Comparison of ENCODE assay signal across 13 cellular contexts in genomic region chr12:127126260-127126628, GRCh38.
DNase-seq lines count a peak whose midpoint lies in the region; ATAC-seq and TF ChIP-seq lines count a peak whose summit lies in the region.
"Had no signal": no experiment of that assay in that cellular context is flagged by ENCODE, and none has a peak within 500 bp of the region (broad histone marks: within the 10 kb centered on the region; RNA-seq: fewer than 3 reads in every experiment).

No MANE protein-coding gene starts in this region.

- no TSS peak for BruUV-seq in Calu3 (replicated peaks; lab: Mats Ljungman, UMichigan)

- H3K9me3 Mint-ChIP-seq in Calu3 (ENCODE audit: low read depth, unreplicated experiment) = no peaks in the 10 kb centered on the region

- H3K27ac ChIP-seq in epithelial cell of prostate = peak overlapping the region; percentile 98

- DNase-seq in Calu3 = no peak
- DNase-seq in epithelial cell of prostate (ENCODE audit: low read depth, low spot score) = no peak
- no peak for DNase-seq in anterior cingulate cortex (lab: John Stamatoyannopoulos, UW)
- DNase-seq in effector CD4-positive, alpha-beta T cell = no peak
- no peak for DNase-seq in SHP77 (lab: John Stamatoyannopoulos, UW)
- DNase-seq: activated CD4-positive, alpha-beta T cell treated with anti-CD3 and anti-CD28 coated beads for 1 hour; DND-41; head of caudate nucleus; naive B cell; NCI-H2171 had no signal

- intact Hi-C loops in Calu3 (cut with micrococcal nuclease; ENCODE audit: unreplicated experiment) = no loop called here

- peak overlapping the region; percentile 12 for H3K27ac Mint-ChIP-seq in Calu3 (ENCODE audit: unreplicated experiment)
- H3K27ac Mint-ChIP-seq: naive B cell had no signal

- H3K27me3 Mint-ChIP-seq in Calu3 (ENCODE audit: unreplicated experiment) = no peaks in the 10 kb centered on the region
- H3K27me3 Mint-ChIP-seq: naive B cell had no signal

- ATAC-seq in GM21360 (IDR thresholded peaks at IDR 0.05; ENCODE audit: unreplicated experiment) = peak; percentile 4
- peak; percentile 12 for ATAC-seq in HG03097 (IDR thresholded peaks at IDR 0.05; ENCODE audit: low FRiP score, unreplicated experiment)
- ATAC-seq in HG03442 (IDR thresholded peaks at IDR 0.05; ENCODE audit: unreplicated experiment) = no peak

- no peak for TF ChIP-seq CTCF in Calu3 (IDR thresholded peaks at IDR 0.05; ENCODE audit: unreplicated experiment)

- H3K4me1 Mint-ChIP-seq in Calu3 (ENCODE audit: low read depth, unreplicated experiment) = peaks cover 15% of the 10 kb centered on the region
- H3K4me1 Mint-ChIP-seq: naive B cell had no signal

- CTCF ChIA-PET in Calu3 (lab: Charles Lee) = no interaction called here

- H3K4me3 Mint-ChIP-seq in Calu3 (ENCODE audit: low read depth, unreplicated experiment) = no peak overlapping the region
- H3K4me3 Mint-ChIP-seq: naive B cell had no signal

- no peaks in the 10 kb centered on the region for H3K36me3 Mint-ChIP-seq in Calu3 (ENCODE audit: insufficient read depth, unreplicated experiment)
- H3K36me3 Mint-ChIP-seq: naive B cell had no signal
